ENCODE assay signal across 8 cellular contexts in genomic region chr2:73987948-73988700, GRCh38. TPM values are rescaled to one million over a fixed set of nuclear protein-coding genes. Genes with fewer than 3 reads are reported as not detected.
DNase-seq lines count a peak whose midpoint lies in the region; ATAC-seq and TF ChIP-seq lines count a peak whose summit lies in the region.

No MANE protein-coding gene starts in this region.

- peak overlapping the region; percentile 78 to 93 (median 89) for H3K4me3 Mint-ChIP-seq in naive B cell

- CTCF ChIA-PET in AG04449 (lab: Yijun Ruan, JAX): interaction anchor here (0.8 to 2.8 kb wide), 5 partner anchors 13 to 167 kb away, joined by 3 to 11 read pairs (median 3); partner anchors contain the start of gene STAMBP

- H3K9ac ChIP-seq in HUES64 (ENCODE audit: low read depth, low read length): peak overlapping the region; percentile 32; the same call in 1 of the 2 replicates

- peaks cover 56 to 81% (median 80%) of the 10 kb centered on the region in 3 donors for H3K4me1 Mint-ChIP-seq in naive B cell

- WGBS in HUES64: 74% methylated on average over 9 of the region's 10 CpGs

- ATAC-seq in naive B cell (ENCODE audit: low read depth in 2 of 2) (no peak), HG03439 (IDR thresholded peaks at IDR 0.05; ENCODE audit: unreplicated experiment) (no peak)

- H3K36me3 ChIP-seq in HUES64 (ENCODE audit: insufficient read depth, low read length): peaks cover 23% of the 10 kb centered on the region; the same call in 1 of the 2 replicates
- no peaks in the 10 kb centered on the region for H3K36me3 ChIP-seq in breast epithelium

- peak overlapping the region in 5 of 6 donors; percentile 49 to 96 (median 80) for H3K27ac Mint-ChIP-seq in naive B cell

- POLR2A ChIA-PET in AG04449 (lab: Yijun Ruan, JAX): interaction anchor here (1.0 to 1.4 kb wide), 2 partner anchors 15 to 113 kb away, joined by 3 to 5 read pairs; no protein-coding TSS in a partner anchor

- H3K27me3 ChIP-seq in HUES64 (ENCODE audit: insufficient read depth, low read length) (peaks cover 14% of the 10 kb centered on the region), breast epithelium (no peaks in the 10 kb centered on the region)

- TF ChIP-seq CTCF in AG04449 (IDR thresholded peaks at IDR 0.05; ENCODE audit: insufficient read depth, low read length, missing control alignments): no peak
- TF ChIP-seq CTCF in breast epithelium (IDR thresholded peaks at IDR 0.05): no peak

- H3K4me3 ChIP-seq in AG04449 (ENCODE audit: low read depth, low read length) (peak overlapping the region; percentile 20), HUES64 (ENCODE audit: low read length) (peak overlapping the region; percentile 14; the same call in 1 of the 2 replicates), breast epithelium (peak overlapping the region; percentile 30 to 83 (median 54))

- H3K27me3 Mint-ChIP-seq in naive B cell: no peaks in the 10 kb centered on the region

- DNase-seq in AG04449 (ENCODE audit: low read depth, low spot score) (no peak), breast epithelium (ENCODE audit: low spot score in 2 of 2) (no peak), naive B cell (no peak), RPMI8226 (no peak), NCI-H2107 (lab: John Stamatoyannopoulos, UW) (no peak), NCI-H774 (lab: John Stamatoyannopoulos, UW) (no peak)

- no peak for TF ChIP-seq POLR2A in breast epithelium (IDR thresholded peaks at IDR 0.05)

- no peak overlapping the region for H3K27ac ChIP-seq in HUES64 (ENCODE audit: low read depth, low read length)
- peak overlapping the region in 1 of 2 donors; percentile 8 for H3K27ac ChIP-seq in breast epithelium

- H3K9me3 ChIP-seq in HUES64 (ENCODE audit: insufficient read depth, low read depth, low read length) (no peaks in the 10 kb centered on the region), breast epithelium (no peaks in the 10 kb centered on the region)

- peaks cover 24 to 27% of the 10 kb centered on the region in 2 donors for H3K36me3 Mint-ChIP-seq in naive B cell

- H3K4me1 ChIP-seq in HUES64 (ENCODE audit: insufficient read depth, low read length): peaks cover 29% of the 10 kb centered on the region
- H3K4me1 ChIP-seq in breast epithelium: peaks cover 3 to 12% of the 10 kb centered on the region in 2 donors

- intact Hi-C loops in breast epithelium (cut with DNase I; ENCODE audit: low total_unique reads): loop anchor here (10.0 kb wide), 1 partner anchor 63 kb away; the partner anchor contains the start of gene DGUOK

- peaks cover 0 to 10% (median 3%) of the 10 kb centered on the region in 7 donors for H3K9me3 Mint-ChIP-seq in naive B cell

RNA-seq across cellular contexts. Expression of gene TET3, which starts 3.4 kb away (rescaled TPM):
- 7.1 TPM for polyA plus RNA-seq in HUES64 (2013, experiment 1 of 2)
- 7.7 TPM for polyA plus RNA-seq in HUES64 (2013, experiment 2 of 2)
- 10 to 100 TPM in 1 of 3 donors, 1 to 10 TPM in 2; 7.9 to 13.2 (median 9.8) TPM for total RNA-seq in breast epithelium
- polyA plus RNA-seq in naive B cell (ENCODE audit: low read depth in 6 of 6): 1 to 10 TPM in 1 of 6 donors, under 1 TPM in 5; 0.03 to 1.2 (median 0.53) TPM
